17 cellular contexts compared by ENCODE assay signal in the genomic region with DNA sequence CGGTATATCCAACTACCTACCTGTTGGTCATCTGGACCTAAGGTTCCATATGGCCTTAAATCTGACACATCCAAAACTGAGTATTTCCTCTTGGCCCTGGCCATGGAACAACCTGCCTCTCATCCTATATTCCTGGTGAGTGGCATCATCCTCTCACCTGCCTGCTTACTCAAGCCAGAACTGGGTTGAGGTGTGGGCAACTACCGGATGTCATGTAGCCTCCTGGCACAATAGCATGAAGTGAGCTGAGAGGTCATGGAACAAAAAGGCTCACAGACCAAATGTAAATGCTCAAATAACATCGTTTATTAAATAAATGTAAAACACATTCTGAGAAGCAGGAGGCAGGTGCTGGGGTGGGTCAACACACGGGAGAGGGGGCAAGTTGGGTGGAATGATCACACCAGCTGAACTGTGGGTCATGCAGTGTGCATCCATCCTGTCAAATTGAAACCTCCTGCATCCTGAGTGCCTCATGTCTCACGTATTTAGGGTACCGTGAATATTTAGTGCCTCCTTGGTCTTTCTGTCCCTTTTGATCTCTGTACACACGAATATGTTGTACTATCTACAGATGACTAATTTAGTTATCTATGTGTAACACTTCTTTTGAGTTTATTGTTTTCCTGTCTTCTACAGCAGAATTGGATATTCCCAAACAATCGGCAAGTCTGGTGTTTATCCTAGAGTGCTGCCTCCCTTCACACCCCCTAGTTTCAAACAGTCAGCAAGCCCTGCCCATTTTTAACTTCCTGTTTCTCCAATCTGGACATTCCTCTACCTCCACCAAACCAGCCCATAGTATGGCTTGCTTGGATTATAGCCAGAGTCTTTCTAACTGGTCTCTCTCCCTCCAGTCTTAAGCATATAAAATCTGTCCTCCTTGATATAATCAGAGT. TPM values are rescaled to one million over a fixed set of nuclear protein-coding genes. Genes with fewer than 3 reads are reported as not detected.
A peak's percentile ranks its signal among the peaks of the same experiment; 100 is the strongest.
DNase-seq lines count a peak whose midpoint lies in the region; ATAC-seq and TF ChIP-seq lines count a peak whose summit lies in the region.
"Had no signal": no experiment of that assay in that cellular context is flagged by ENCODE, and none has a peak within 500 bp of the region (broad histone marks: within the 10 kb centered on the region; RNA-seq: fewer than 3 reads in every experiment).

No MANE protein-coding gene starts in this region.

- no peak overlapping the region for H3K4me3 ChIP-seq in choroid plexus epithelial cell (ENCODE audit: low read depth, low read length)
- H3K4me3 ChIP-seq: dorsolateral prefrontal cortex, gastrocnemius medialis, SJCRH30 had no signal

- intact Hi-C loops in activated CD8-positive, alpha-beta T cell treated with anti-CD3 and anti-CD28 coated beads for 36 hours (cut with micrococcal nuclease) = no loop called here

- POLR2A ChIA-PET in activated CD8-positive, alpha-beta T cell treated with anti-CD3 and anti-CD28 coated beads for 36 hours (lab: Charles Lee) = no interaction called here
- POLR2A ChIA-PET in activated CD8-positive, alpha-beta T cell treated with anti-CD3 and anti-CD28 coated beads, Interleukin-2, amount 10 ng/mL, durations not matched to agents 7 days and 5 days (lab: Charles Lee) = interaction anchor here (0.8 kb wide), 1 partner anchor 18 kb away, joined by 3 read pairs; no protein-coding TSS in a partner anchor

- no peak overlapping the region for H3K4me3 Mint-ChIP-seq in activated CD8-positive, alpha-beta T cell treated with anti-CD3 and anti-CD28 coated beads for 36 hours
- H3K4me3 Mint-ChIP-seq in activated CD8-positive, alpha-beta T cell treated with anti-CD3 and anti-CD28 coated beads, Interleukin-2, amount 10 ng/mL, durations not matched to agents 7 days and 5 days = no peak overlapping the region
- H3K4me3 Mint-ChIP-seq in stimulated activated memory B cell treated with anti-CD40 and anti-IgM and Interleukin-4, amounts not matched to agents 10 μg/mL and 1 μg/mL and 100 μg/mL, for 72 hours = no peak overlapping the region

- no peaks in the 10 kb centered on the region for H3K36me3 Mint-ChIP-seq in activated CD8-positive, alpha-beta T cell treated with anti-CD3 and anti-CD28 coated beads for 36 hours (ENCODE audit: low read depth)
- no peaks in the 10 kb centered on the region for H3K36me3 Mint-ChIP-seq in activated CD8-positive, alpha-beta T cell treated with anti-CD3 and anti-CD28 coated beads, Interleukin-2, amount 10 ng/mL, durations not matched to agents 7 days and 5 days (ENCODE audit: low read depth)
- no peaks in the 10 kb centered on the region for H3K36me3 Mint-ChIP-seq in stimulated activated memory B cell treated with anti-CD40 and anti-IgM and Interleukin-4, amounts not matched to agents 10 μg/mL and 1 μg/mL and 100 μg/mL, for 72 hours

- no peak for DNase-seq in activated CD8-positive, alpha-beta T cell treated with anti-CD3 and anti-CD28 coated beads for 36 hours
- DNase-seq in activated CD8-positive, alpha-beta T cell treated with anti-CD3 and anti-CD28 coated beads, Interleukin-2, amount 10 ng/mL, durations not matched to agents 7 days and 5 days = no peak
- DNase-seq in NCI-H2196 (lab: John Stamatoyannopoulos, UW; ENCODE audit: unreplicated experiment) (peak; percentile 57), choroid plexus epithelial cell (ENCODE audit: low read depth) (peak; percentile 39), GOT3 (lab: John Stamatoyannopoulos, UW) (no peak), NCI-H1105 (lab: John Stamatoyannopoulos, UW) (no peak)
- DNase-seq: anterior cingulate cortex, dorsolateral prefrontal cortex, gastrocnemius medialis, kidney, NCI-H526 treated with DMSO at 0.1 percent for 48 hours, SJCRH30 had no signal

- no peaks in the 10 kb centered on the region for H3K9me3 Mint-ChIP-seq in activated CD8-positive, alpha-beta T cell treated with anti-CD3 and anti-CD28 coated beads for 36 hours
- H3K9me3 Mint-ChIP-seq in activated CD8-positive, alpha-beta T cell treated with anti-CD3 and anti-CD28 coated beads, Interleukin-2, amount 10 ng/mL, durations not matched to agents 7 days and 5 days (ENCODE audit: insufficient read depth) = no peaks in the 10 kb centered on the region
- no peaks in the 10 kb centered on the region for H3K9me3 Mint-ChIP-seq in stimulated activated memory B cell treated with anti-CD40 and anti-IgM and Interleukin-4, amounts not matched to agents 10 μg/mL and 1 μg/mL and 100 μg/mL, for 72 hours

- TF ChIP-seq CTCF in activated CD8-positive, alpha-beta T cell treated with anti-CD3 and anti-CD28 coated beads for 36 hours (IDR thresholded peaks at IDR 0.05) = no peak
- no peak for TF ChIP-seq CTCF in choroid plexus epithelial cell (conservative IDR thresholded peaks at IDR 0.05; ENCODE audit: low read depth, low read length)

- peaks cover 15% of the 10 kb centered on the region for H3K4me1 Mint-ChIP-seq in activated CD8-positive, alpha-beta T cell treated with anti-CD3 and anti-CD28 coated beads for 36 hours (ENCODE audit: low read depth)
- peaks cover 23% of the 10 kb centered on the region for H3K4me1 Mint-ChIP-seq in activated CD8-positive, alpha-beta T cell treated with anti-CD3 and anti-CD28 coated beads, Interleukin-2, amount 10 ng/mL, durations not matched to agents 7 days and 5 days (ENCODE audit: low read depth)
- peaks cover 22% of the 10 kb centered on the region for H3K4me1 Mint-ChIP-seq in stimulated activated memory B cell treated with anti-CD40 and anti-IgM and Interleukin-4, amounts not matched to agents 10 μg/mL and 1 μg/mL and 100 μg/mL, for 72 hours

- CTCF ChIA-PET in activated CD8-positive, alpha-beta T cell treated with anti-CD3 and anti-CD28 coated beads for 36 hours (lab: Charles Lee) = no interaction called here
- CTCF ChIA-PET in activated CD8-positive, alpha-beta T cell treated with anti-CD3 and anti-CD28 coated beads, Interleukin-2, amount 10 ng/mL, durations not matched to agents 7 days and 5 days (lab: Charles Lee) = no interaction called here

- ATAC-seq in activated CD8-positive, alpha-beta T cell treated with anti-CD3 and anti-CD28 coated beads for 36 hours = peak; percentile 38
- ATAC-seq in activated CD8-positive, alpha-beta T cell treated with anti-CD3 and anti-CD28 coated beads, Interleukin-2, amount 10 ng/mL, durations not matched to agents 7 days and 5 days = no peak
- ATAC-seq in stimulated activated memory B cell treated with anti-CD40 and anti-IgM and Interleukin-4, amounts not matched to agents 10 μg/mL and 1 μg/mL and 100 μg/mL, for 72 hours = peak; percentile 62
- ATAC-seq in GM18517 (IDR thresholded peaks at IDR 0.05; ENCODE audit: unreplicated experiment) = no peak
- ATAC-seq: gastrocnemius medialis had no signal

- peak overlapping the region; percentile 3 for H3K27ac Mint-ChIP-seq in activated CD8-positive, alpha-beta T cell treated with anti-CD3 and anti-CD28 coated beads for 36 hours
- no peak overlapping the region for H3K27ac Mint-ChIP-seq in activated CD8-positive, alpha-beta T cell treated with anti-CD3 and anti-CD28 coated beads, Interleukin-2, amount 10 ng/mL, durations not matched to agents 7 days and 5 days
- peak overlapping the region; percentile 7 for H3K27ac Mint-ChIP-seq in stimulated activated memory B cell treated with anti-CD40 and anti-IgM and Interleukin-4, amounts not matched to agents 10 μg/mL and 1 μg/mL and 100 μg/mL, for 72 hours

- H3K27me3 Mint-ChIP-seq in activated CD8-positive, alpha-beta T cell treated with anti-CD3 and anti-CD28 coated beads for 36 hours = no peaks in the 10 kb centered on the region
- H3K27me3 Mint-ChIP-seq in activated CD8-positive, alpha-beta T cell treated with anti-CD3 and anti-CD28 coated beads, Interleukin-2, amount 10 ng/mL, durations not matched to agents 7 days and 5 days (ENCODE audit: low read depth) = no peaks in the 10 kb centered on the region
- no peaks in the 10 kb centered on the region for H3K27me3 Mint-ChIP-seq in stimulated activated memory B cell treated with anti-CD40 and anti-IgM and Interleukin-4, amounts not matched to agents 10 μg/mL and 1 μg/mL and 100 μg/mL, for 72 hours

RNA-seq across cellular contexts. Expression of a gene that starts 7.9 kb away (rescaled TPM):
- total RNA-seq in activated CD8-positive, alpha-beta T cell treated with anti-CD3 and anti-CD28 coated beads for 36 hours = not detected
- total RNA-seq in activated CD8-positive, alpha-beta T cell treated with anti-CD3 and anti-CD28 coated beads, Interleukin-2, amount 10 ng/mL, durations not matched to agents 7 days and 5 days = not detected
- total RNA-seq: gastrocnemius medialis, H4 had no signal

RNA-seq across cellular contexts. Expression of a gene that starts 20.0 kb away (rescaled TPM):
- 10 to 100 TPM; 91.9 to 92.9 TPM for total RNA-seq in activated CD8-positive, alpha-beta T cell treated with anti-CD3 and anti-CD28 coated beads for 36 hours
- total RNA-seq in activated CD8-positive, alpha-beta T cell treated with anti-CD3 and anti-CD28 coated beads, Interleukin-2, amount 10 ng/mL, durations not matched to agents 7 days and 5 days = 100 to 1,000 TPM; 122 to 125 TPM

RNA-seq across cellular contexts. Expression of a gene that starts 20.8 kb away (rescaled TPM):
- total RNA-seq in activated CD8-positive, alpha-beta T cell treated with anti-CD3 and anti-CD28 coated beads for 36 hours = 10 to 100 TPM; 39.2 to 39.8 TPM
- total RNA-seq in activated CD8-positive, alpha-beta T cell treated with anti-CD3 and anti-CD28 coated beads, Interleukin-2, amount 10 ng/mL, durations not matched to agents 7 days and 5 days = 10 to 100 TPM; 36.5 to 41.9 TPM

RNA-seq across cellular contexts. Expression of a gene that starts 39.5 kb away (rescaled TPM):
- total RNA-seq in activated CD8-positive, alpha-beta T cell treated with anti-CD3 and anti-CD28 coated beads for 36 hours = not detected
- total RNA-seq in activated CD8-positive, alpha-beta T cell treated with anti-CD3 and anti-CD28 coated beads, Interleukin-2, amount 10 ng/mL, durations not matched to agents 7 days and 5 days = not detected
- total RNA-seq: dorsolateral prefrontal cortex, gastrocnemius medialis, H4, kidney, pulmonary artery endothelial cell, SJCRH30, urinary bladder had no signal

RNA-seq across cellular contexts. Expression of a gene that starts 58.1 kb away (rescaled TPM):
- not detected for total RNA-seq in activated CD8-positive, alpha-beta T cell treated with anti-CD3 and anti-CD28 coated beads for 36 hours
- total RNA-seq in activated CD8-positive, alpha-beta T cell treated with anti-CD3 and anti-CD28 coated beads, Interleukin-2, amount 10 ng/mL, durations not matched to agents 7 days and 5 days = not detected
- total RNA-seq: dorsolateral prefrontal cortex, gastrocnemius medialis, H4, pulmonary artery endothelial cell, urinary bladder had no signal

Comparison
In these comparisons a context has a peak if more than half of its experiments do, and no peak if none do; other contexts are left out.
1. ATAC-seq: peak in activated CD8-positive, alpha-beta T cell treated with anti-CD3 and anti-CD28 coated beads for 36 hours (single experiment) and stimulated activated memory B cell treated with anti-CD40 and anti-IgM and Interleukin-4, amounts not matched to agents 10 μg/mL and 1 μg/mL and 100 μg/mL, for 72 hours (single experiment); none in activated CD8-positive, alpha-beta T cell treated with anti-CD3 and anti-CD28 coated beads, Interleukin-2, amount 10 ng/mL, durations not matched to agents 7 days and 5 days (single experiment) and GM18517 (single experiment).
2. DNase-seq: peak in NCI-H2196 (single experiment) and choroid plexus epithelial cell (single experiment); none in activated CD8-positive, alpha-beta T cell treated with anti-CD3 and anti-CD28 coated beads for 36 hours (single experiment), activated CD8-positive, alpha-beta T cell treated with anti-CD3 and anti-CD28 coated beads, Interleukin-2, amount 10 ng/mL, durations not matched to agents 7 days and 5 days (single experiment), GOT3 (single experiment) and NCI-H1105 (single experiment).